Comparison of ENCODE assay signal across 8 cellular contexts in the genomic region with DNA sequence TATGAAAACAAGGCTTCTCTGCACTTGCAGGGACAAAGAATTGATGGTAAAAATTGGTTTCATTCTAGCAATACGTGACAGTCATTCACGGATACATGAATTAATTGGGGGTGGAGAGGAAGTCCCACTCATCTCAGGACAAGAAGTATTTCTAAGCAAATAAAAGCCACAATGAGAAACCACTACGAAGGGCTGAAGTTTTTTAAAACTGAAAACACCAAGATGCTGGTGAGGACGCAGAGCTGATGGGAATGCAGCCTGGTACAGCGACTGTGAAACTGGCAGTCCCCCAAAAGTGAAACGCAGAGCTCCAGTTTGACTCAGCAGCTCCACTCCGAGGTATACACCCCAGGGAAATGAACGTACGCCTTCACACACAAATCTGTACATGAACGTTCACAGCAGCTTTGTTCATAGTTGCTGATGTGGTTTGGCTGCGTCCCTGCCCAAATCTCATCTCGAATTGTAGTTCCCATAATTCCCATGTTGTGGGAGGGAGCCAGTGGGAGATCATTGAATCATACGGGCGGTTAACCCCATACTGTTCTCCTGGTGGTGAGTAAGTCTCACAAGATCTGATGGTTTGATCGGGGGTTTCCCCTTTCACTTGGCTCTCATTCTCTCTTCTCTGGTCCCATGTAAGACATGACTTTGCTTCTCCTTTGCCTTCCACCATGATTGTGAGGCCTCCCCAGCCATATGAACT.
DNase-seq lines count a peak whose midpoint lies in the region; ATAC-seq, FAIRE-seq and TF ChIP-seq lines count a peak whose summit lies in the region.

No MANE protein-coding gene starts in this region.

- peak; percentile 27 to 35 for ATAC-seq in left cardiac atrium

- intact Hi-C loops in left cardiac atrium (cut with DNase I), result no loop called here

- DNase-seq in GM12891 (ENCODE audit: insufficient read length, low spot score), result peak; percentile 53
- DNase-seq in H54 (ENCODE audit: insufficient read length, low spot score), result peak; percentile 38
- DNase-seq in NCI-H1694 (lab: John Stamatoyannopoulos, UW), result peak; percentile 71
- DNase-seq in activated effector memory CD4-positive, alpha-beta T cell treated with anti-CD3 and anti-CD28 coated beads, Interleukin-2, amount 50 U/mL, for 16 hours, result peak; percentile 88
- DNase-seq in left cardiac atrium, result peak; percentile 51
- peak; percentile 37 for DNase-seq in stimulated activated CD4-positive, alpha-beta T cell treated with anti-CD3 and anti-CD28 coated beads, Interleukin-2, amount 100 ng/mL, for 4 hours (ENCODE audit: low read depth)
- DNase-seq in DMS79 (lab: John Stamatoyannopoulos, UW), result no peak
- DNase-seq in NCI-H510A treated with DMSO at 0.1 percent for 48 hours (lab: John Stamatoyannopoulos, UW), result no peak

- peak; percentile 93 for FAIRE-seq in GM12891 (lab: Jason Lieb, UNC)
- FAIRE-seq in H54 (lab: Jason Lieb, UNC), result peak; percentile 78

- peak; percentile 64 for TF ChIP-seq POLR2A in GM12891 (IDR thresholded peaks at IDR 0.05; ENCODE audit: low read depth, low read length)
- no peak for TF ChIP-seq POLR2A in H54 (IDR thresholded peaks at IDR 0.05; ENCODE audit: low read depth, low read length)

TF ChIP-seq in GM12891, 5 proteins besides CTCF, POLR2A, EP300 and RAD21:
- TF ChIP-seq PAX5 (IDR thresholded peaks at IDR 0.05; ENCODE audit: insufficient read depth, low read length, severe bottlenecking) (no peak), SPI1 (IDR thresholded peaks at IDR 0.05; ENCODE audit: low read depth, low read length) (peak; percentile 90), POLR2AphosphoS5 (IDR thresholded peaks at IDR 0.05; ENCODE audit: low read depth, low read length) (peak; percentile 74; the same call in 1 of the 2 replicates), POU2F2 (IDR thresholded peaks at IDR 0.05; ENCODE audit: low read depth, low read length) (peak; percentile 91), TAF1 (IDR thresholded peaks at IDR 0.05; ENCODE audit: low read depth, low read length) (peak; percentile 37; the same call in 1 of the 2 replicates)

Comparison
In these comparisons a context has a peak if more than half of its experiments do, and no peak if none do; other contexts are left out.
1. DNase-seq: peak in GM12891 (single experiment), H54 (single experiment), NCI-H1694 (single experiment), activated effector memory CD4-positive, alpha-beta T cell treated with anti-CD3 and anti-CD28 coated beads, Interleukin-2, amount 50 U/mL, for 16 hours (single experiment), left cardiac atrium (single experiment) and stimulated activated CD4-positive, alpha-beta T cell treated with anti-CD3 and anti-CD28 coated beads, Interleukin-2, amount 100 ng/mL, for 4 hours (single experiment); none in DMS79 (single experiment) and NCI-H510A treated with DMSO at 0.1 percent for 48 hours (single experiment).